24 cellular contexts compared by ENCODE assay signal in the genomic region with DNA sequence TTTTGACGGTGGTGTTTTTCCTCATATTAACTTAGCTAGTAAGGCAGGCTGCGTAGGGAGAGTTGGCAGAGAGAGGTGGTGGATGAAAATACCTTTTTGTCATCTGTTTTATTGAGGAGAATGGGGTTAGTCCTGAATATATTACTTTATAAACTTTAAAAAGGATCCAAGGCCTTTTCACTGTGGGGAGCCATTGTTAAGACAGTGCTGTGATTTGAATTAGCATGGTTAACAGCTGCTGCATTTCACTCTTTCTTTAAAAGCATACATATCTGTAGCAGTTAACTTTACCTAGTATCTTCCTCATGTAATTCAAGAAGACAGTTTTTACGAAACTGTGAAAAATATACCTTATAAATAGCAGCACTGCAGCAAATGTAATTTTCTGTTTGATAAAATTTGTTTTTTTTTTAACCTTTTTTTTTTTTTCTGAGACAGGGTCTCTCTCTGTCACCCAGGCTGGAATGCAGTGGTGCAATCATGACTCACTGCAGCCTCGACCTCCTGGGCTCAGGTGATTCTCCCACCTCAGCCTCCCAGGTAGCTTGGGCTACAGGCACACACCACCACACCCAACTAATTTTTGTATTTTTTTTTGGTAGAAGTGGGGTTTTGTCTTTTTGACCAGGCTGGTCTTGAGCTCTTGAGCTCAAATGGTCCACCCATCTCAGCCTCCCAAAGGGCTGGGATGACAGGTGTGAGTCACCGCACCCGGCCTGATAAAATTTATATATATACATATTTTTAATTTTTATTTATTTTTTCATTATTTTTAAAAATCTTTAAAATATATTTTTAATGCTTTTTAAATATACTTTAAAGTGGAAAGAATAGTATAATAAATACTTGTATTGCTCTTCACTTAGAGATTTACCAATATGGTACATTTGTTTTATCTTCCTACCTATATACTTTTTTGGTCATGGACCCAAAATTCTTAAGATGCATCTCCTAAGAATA. TPM values are rescaled to one million over a fixed set of nuclear protein-coding genes. Genes with fewer than 3 reads are reported as not detected.
DNase-seq lines count a peak whose midpoint lies in the region; ATAC-seq and TF ChIP-seq lines count a peak whose summit lies in the region.
"Had no signal": no experiment of that assay in that cellular context is flagged by ENCODE, and none has a peak within 500 bp of the region (broad histone marks: within the 10 kb centered on the region; RNA-seq: fewer than 3 reads in every experiment).

No MANE protein-coding gene starts in this region.

- no peak overlapping the region for H3K4me3 Mint-ChIP-seq in CD4-positive, CD25-positive, alpha-beta regulatory T cell
- H3K4me3 Mint-ChIP-seq in GM23338: peak overlapping the region; percentile 32
- no peak overlapping the region for H3K4me3 Mint-ChIP-seq in effector memory CD8-positive, alpha-beta T cell
- no peak overlapping the region for H3K4me3 Mint-ChIP-seq in mesothelial cell of epicardium
- H3K4me3 Mint-ChIP-seq in naive thymus-derived CD8-positive, alpha-beta T cell: peak overlapping the region in 1 of 10 donors; percentile 38
- H3K4me3 Mint-ChIP-seq: activated CD8-positive, alpha-beta T cell treated with anti-CD3 and anti-CD28 coated beads, Interleukin-2, amount 10 ng/mL, durations not matched to agents 7 days and 5 days; neural crest cell; stimulated activated naive CD8-positive, alpha-beta T cell treated with anti-CD3 and anti-CD28 coated beads, Interleukin-15, Interleukin-2, amounts not matched to agents 100 ng/mL and 50 ng/mL, for 24 hours had no signal

- H3K79me2 ChIP-seq in GM23338 (replicated peaks; ENCODE audit: insufficient read depth): peaks cover 71% of the 10 kb centered on the region

- no peaks in the 10 kb centered on the region for H3K9me3 Mint-ChIP-seq in CD4-positive, CD25-positive, alpha-beta regulatory T cell
- H3K9me3 Mint-ChIP-seq in GM23338: no peaks in the 10 kb centered on the region; the same call in 2 of the 3 replicates
- no peaks in the 10 kb centered on the region for H3K9me3 Mint-ChIP-seq in effector memory CD8-positive, alpha-beta T cell
- H3K9me3 Mint-ChIP-seq in mesothelial cell of epicardium: no peaks in the 10 kb centered on the region
- H3K9me3 Mint-ChIP-seq in naive thymus-derived CD8-positive, alpha-beta T cell: no peaks in the 10 kb centered on the region
- H3K9me3 Mint-ChIP-seq: neural crest cell; stimulated activated naive CD8-positive, alpha-beta T cell treated with anti-CD3 and anti-CD28 coated beads, Interleukin-15, Interleukin-2, amounts not matched to agents 100 ng/mL and 50 ng/mL, for 24 hours had no signal

- H3K27ac ChIP-seq in CD4-positive, CD25-positive, alpha-beta regulatory T cell (ENCODE audit: insufficient read depth, low read length, poor library complexity, severe bottlenecking): no peak overlapping the region
- H3K27ac ChIP-seq in GM23338 (ENCODE audit: low read depth): peak overlapping the region; percentile 87
- H3K27ac ChIP-seq: C4-2B, colonic mucosa, KMS-11, prostate gland, thoracic aorta, vagina had no signal

- H3K9me2 ChIP-seq in GM23338 (ENCODE audit: insufficient read depth): no peaks in the 10 kb centered on the region
- H3K9me2 ChIP-seq: SK-N-SH had no signal

- no peaks in the 10 kb centered on the region for H3K4me1 ChIP-seq in CD4-positive, CD25-positive, alpha-beta regulatory T cell (ENCODE audit: control insufficient read depth, insufficient read depth, low read length, poor library complexity, severe bottlenecking)
- H3K4me1 ChIP-seq in GM23338 (ENCODE audit: insufficient read depth): peaks cover 38% of the 10 kb centered on the region
- H3K4me1 ChIP-seq: colonic mucosa, prostate gland had no signal

- no peaks in the 10 kb centered on the region for H3K9me3 ChIP-seq in CD4-positive, CD25-positive, alpha-beta regulatory T cell (ENCODE audit: control insufficient read depth in 2 of 2, low read length in 2 of 2)
- H3K9me3 ChIP-seq: colonic mucosa, prostate gland, SK-N-SH, thoracic aorta, vagina had no signal

- peaks cover 20 to 32% (median 28%) of the 10 kb centered on the region in 4 donors for H3K4me1 Mint-ChIP-seq in CD4-positive, CD25-positive, alpha-beta regulatory T cell
- H3K4me1 Mint-ChIP-seq in GM23338 (peaks cover 40% of the 10 kb centered on the region), mesothelial cell of epicardium (peaks cover 10% of the 10 kb centered on the region)
- peaks cover 7 to 29% of the 10 kb centered on the region in 2 donors for H3K4me1 Mint-ChIP-seq in effector memory CD8-positive, alpha-beta T cell (ENCODE audit: low read depth in 2 of 2)
- peaks cover 11 to 36% (median 29%) of the 10 kb centered on the region in 4 donors for H3K4me1 Mint-ChIP-seq in naive thymus-derived CD8-positive, alpha-beta T cell

- POLR2A ChIA-PET in naive thymus-derived CD8-positive, alpha-beta T cell (lab: Charles Lee): no interaction called here

- no peak for DNase-seq in CD4-positive, CD25-positive, alpha-beta regulatory T cell
- DNase-seq in GM23338 (ENCODE audit: low spot score) (peak; percentile 72), mesothelial cell of epicardium (ENCODE audit: low spot score in 2 of 2, unreplicated experiment in 2 of 2) (no peak), DMS 273 (lab: John Stamatoyannopoulos, UW; ENCODE audit: unreplicated experiment) (no peak), kidney tubule cell (ENCODE audit: low spot score) (no peak)
- no peak for DNase-seq in effector memory CD8-positive, alpha-beta T cell
- no peak for DNase-seq in naive thymus-derived CD8-positive, alpha-beta T cell
- DNase-seq: activated CD8-positive, alpha-beta T cell treated with anti-CD3 and anti-CD28 coated beads, Interleukin-2, amount 10 ng/mL, durations not matched to agents 7 days and 5 days; activated naive CD4-positive, alpha-beta T cell; amniotic stem cell; colonic mucosa; effector CD8-positive, alpha-beta T cell; NCI-H1417 treated with DMSO at 0.1 percent for 48 hours; NCI-H446; SK-N-SH had no signal

- H3K4me3 ChIP-seq in CD4-positive, CD25-positive, alpha-beta regulatory T cell (ENCODE audit: low read depth, low read length): no peak overlapping the region
- H3K4me3 ChIP-seq in GM23338: peak overlapping the region; percentile 10; the same call in 1 of the 2 replicates
- H3K4me3 ChIP-seq: colonic mucosa, GM12878, prostate gland, thoracic aorta, vagina had no signal

- no peaks in the 10 kb centered on the region for H3K27me3 Mint-ChIP-seq in CD4-positive, CD25-positive, alpha-beta regulatory T cell
- peaks cover 5% of the 10 kb centered on the region for H3K27me3 Mint-ChIP-seq in GM23338 (ENCODE audit: insufficient read depth, low read depth, poor library complexity)
- H3K27me3 Mint-ChIP-seq in effector memory CD8-positive, alpha-beta T cell: no peaks in the 10 kb centered on the region
- no peaks in the 10 kb centered on the region for H3K27me3 Mint-ChIP-seq in mesothelial cell of epicardium (ENCODE audit: low read depth)
- H3K27me3 Mint-ChIP-seq in naive thymus-derived CD8-positive, alpha-beta T cell: no peaks in the 10 kb centered on the region
- H3K27me3 Mint-ChIP-seq: stimulated activated naive CD8-positive, alpha-beta T cell treated with anti-CD3 and anti-CD28 coated beads, Interleukin-15, Interleukin-2, amounts not matched to agents 100 ng/mL and 50 ng/mL, for 24 hours had no signal

- no peaks in the 10 kb centered on the region for H3K27me3 ChIP-seq in CD4-positive, CD25-positive, alpha-beta regulatory T cell (ENCODE audit: control insufficient read depth, insufficient read depth, low read length)
- no peaks in the 10 kb centered on the region for H3K27me3 ChIP-seq in GM23338 (ENCODE audit: insufficient read depth)
- H3K27me3 ChIP-seq: colonic mucosa, vagina had no signal

- peak overlapping the region; percentile 31 for H3K4me2 ChIP-seq in GM23338
- H3K4me2 ChIP-seq: KMS-11, SK-N-SH had no signal

- no peak overlapping the region for H2AFZ ChIP-seq in GM23338

- H3K36me3 ChIP-seq in CD4-positive, CD25-positive, alpha-beta regulatory T cell (ENCODE audit: control insufficient read depth, insufficient read depth, low read length): peaks cover 34% of the 10 kb centered on the region
- peaks cover 25% of the 10 kb centered on the region; the same call in 1 of the 2 replicates for H3K36me3 ChIP-seq in GM23338 (ENCODE audit: insufficient read depth)
- H3K36me3 ChIP-seq: colonic mucosa, prostate gland, thoracic aorta had no signal

- H3K27ac Mint-ChIP-seq in CD4-positive, CD25-positive, alpha-beta regulatory T cell: peak overlapping the region in 2 of 3 donors; percentile 12 to 32
- H3K27ac Mint-ChIP-seq in GM23338 (peak overlapping the region; percentile 96), mesothelial cell of epicardium (peak overlapping the region; percentile 5)
- H3K27ac Mint-ChIP-seq in effector memory CD8-positive, alpha-beta T cell: peak overlapping the region; percentile 70 to 72
- peak overlapping the region in 3 of 10 donors; percentile 4 to 67 (median 17) for H3K27ac Mint-ChIP-seq in naive thymus-derived CD8-positive, alpha-beta T cell
- H3K27ac Mint-ChIP-seq: activated CD8-positive, alpha-beta T cell treated with anti-CD3 and anti-CD28 coated beads, Interleukin-2, amount 10 ng/mL, durations not matched to agents 7 days and 5 days; stimulated activated naive CD8-positive, alpha-beta T cell treated with anti-CD3 and anti-CD28 coated beads, Interleukin-15, Interleukin-2, amounts not matched to agents 100 ng/mL and 50 ng/mL, for 24 hours had no signal

- peaks cover 19% of the 10 kb centered on the region for H3K36me3 Mint-ChIP-seq in CD4-positive, CD25-positive, alpha-beta regulatory T cell
- peaks cover 77% of the 10 kb centered on the region for H3K36me3 Mint-ChIP-seq in GM23338 (ENCODE audit: low read depth)
- peaks cover 65% of the 10 kb centered on the region for H3K36me3 Mint-ChIP-seq in effector memory CD8-positive, alpha-beta T cell (ENCODE audit: insufficient read depth)
- H3K36me3 Mint-ChIP-seq in mesothelial cell of epicardium: peaks cover 20% of the 10 kb centered on the region
- peaks cover 0 to 79% (median 10%) of the 10 kb centered on the region in 3 donors for H3K36me3 Mint-ChIP-seq in naive thymus-derived CD8-positive, alpha-beta T cell

- peaks cover 7% of the 10 kb centered on the region; the same call in 1 of the 2 replicates for H4K20me1 ChIP-seq in GM23338 (replicated peaks; ENCODE audit: insufficient read depth)

- no peak for ATAC-seq in CD4-positive, CD25-positive, alpha-beta regulatory T cell (ENCODE audit: low read depth in 2 of 2)
- ATAC-seq in GM23338: peak; percentile 83
- no peak for ATAC-seq in effector memory CD8-positive, alpha-beta T cell (replicated peaks)
- no peak for ATAC-seq in GM21825 (IDR thresholded peaks at IDR 0.05; ENCODE audit: unreplicated experiment)
- ATAC-seq in naive thymus-derived CD8-positive, alpha-beta T cell: no peak
- ATAC-seq: activated CD8-positive, alpha-beta T cell treated with anti-CD3 and anti-CD28 coated beads, Interleukin-2, amount 10 ng/mL, durations not matched to agents 7 days and 5 days; GM12878 had no signal

- TF ChIP-seq CTCF in GM23338 (conservative IDR thresholded peaks at IDR 0.05; ENCODE audit: low read depth in 2 of 2) (no peak), mesothelial cell of epicardium (IDR thresholded peaks at IDR 0.05; ENCODE audit: unreplicated experiment) (no peak)

- H3F3A ChIP-seq in GM23338 (replicated peaks; ENCODE audit: low read depth): 0 out of 2 replicates have a peak, but pooled peaks cover 6% of the 10 kb centered on the region

RNA-seq across cellular contexts. Expression of a gene that starts 57.2 kb away (rescaled TPM):
- total RNA-seq in CD4-positive, CD25-positive, alpha-beta regulatory T cell: 64.7 TPM
- 10 to 100 TPM in 3 of 4 donors, 1 to 10 TPM in 1; 9.1 to 11.8 (median 11.6) TPM for polyA plus RNA-seq in CD4-positive, CD25-positive, alpha-beta regulatory T cell
- total RNA-seq in GM23338 (2014; rRNA removed; shearing (Covaris generic)): 48.1 and 48.9 TPM in 2 replicates
- 37.1 and 39.3 TPM in 2 replicates for polyA plus RNA-seq in GM23338 (2016; fragmentation: Nextera tagmentation; extraction: Ambion mirVana)
- total RNA-seq in mesothelial cell of epicardium: 58.4 to 65.6 TPM (median 59.7 TPM) in 3 replicates
- 10 to 100 TPM; 61.8 to 66.4 TPM for total RNA-seq in naive thymus-derived CD8-positive, alpha-beta T cell
- 10 to 100 TPM in 2 of 3 donors, 1 to 10 TPM in 1; 8.5 to 15.5 (median 14.0) TPM for polyA plus RNA-seq in naive thymus-derived CD8-positive, alpha-beta T cell
